In genomic region chr5:113320160-113320816, GRCh38 we compare ENCODE assay signal across 23 cellular contexts.
DNase-seq lines count a peak whose midpoint lies in the region; ATAC-seq and TF ChIP-seq lines count a peak whose summit lies in the region.
"Had no signal": no experiment of that assay in that cellular context is flagged by ENCODE, and none has a peak within 500 bp of the region (broad histone marks: within the 10 kb centered on the region; RNA-seq: fewer than 3 reads in every experiment).

No MANE protein-coding gene starts in this region.

- H3K27ac Mint-ChIP-seq in HFFc6 (no peak overlapping the region), immature natural killer cell (no peak overlapping the region)
- H3K27ac Mint-ChIP-seq in activated T-cell treated with anti-CD3 and anti-CD28 coated beads, Interleukin-2, amount 50 U/mL, for 72 hours: no peak overlapping the region
- H3K27ac Mint-ChIP-seq: activated naive CD8-positive, alpha-beta T cell; B cell; GM23338; stimulated activated naive CD8-positive, alpha-beta T cell treated with anti-CD3 and anti-CD28 coated beads, Interleukin-15, amount 100 ng/mL, for 72 hours had no signal

- ATAC-seq in GM18909 (IDR thresholded peaks at IDR 0.05; ENCODE audit: poor library complexity, unreplicated experiment) (peak; percentile 88), GM21528 (IDR thresholded peaks at IDR 0.05; ENCODE audit: low FRiP score, unreplicated experiment) (peak; percentile 63), HG03159 (IDR thresholded peaks at IDR 0.05; ENCODE audit: unreplicated experiment) (peak; percentile 56)
- no peak for ATAC-seq in activated T-cell treated with anti-CD3 and anti-CD28 coated beads, Interleukin-2, amount 50 U/mL, for 72 hours (replicated peaks in 1 of 2)
- ATAC-seq: activated CD4-positive, CD25-positive, alpha-beta regulatory T cell treated with anti-CD3 and anti-CD28 coated beads, Interleukin-2, amount 50 U/mL, for 24 hours; GM23338; stimulated activated naive CD8-positive, alpha-beta T cell treated with anti-CD3 and anti-CD28 coated beads, Interleukin-15, amount 100 ng/mL, for 72 hours had no signal

- no peak overlapping the region for H3K4me3 ChIP-seq in liver (ENCODE audit: low read depth in 1 of 3, low read length in 3 of 3)
- H3K4me3 ChIP-seq: cardiac muscle cell, GM23338, Peyer's patch, skin epidermis, uterus had no signal

- no peak for TF ChIP-seq CTCF in liver (IDR thresholded peaks at IDR 0.05; ENCODE audit: low read depth, low read length, missing input control)
- no peak for TF ChIP-seq CTCF in HFFc6 (IDR thresholded peaks at IDR 0.05)

- no peaks in the 10 kb centered on the region for H3K36me3 ChIP-seq in liver (ENCODE audit: control insufficient read depth in 4 of 4, insufficient read depth in 3 of 4, low read depth in 1 of 4, low read length in 3 of 4)
- H3K36me3 ChIP-seq: cardiac muscle cell, Peyer's patch, uterus had no signal

- H3K36me3 Mint-ChIP-seq in HFFc6 (ENCODE audit: low read depth): no peaks in the 10 kb centered on the region
- no peaks in the 10 kb centered on the region for H3K36me3 Mint-ChIP-seq in activated T-cell treated with anti-CD3 and anti-CD28 coated beads, Interleukin-2, amount 50 U/mL, for 72 hours (ENCODE audit: insufficient read depth in 2 of 2)
- H3K36me3 Mint-ChIP-seq in immature natural killer cell: no peaks in the 10 kb centered on the region
- H3K36me3 Mint-ChIP-seq: activated naive CD8-positive, alpha-beta T cell had no signal

- no peaks in the 10 kb centered on the region for H3K27me3 ChIP-seq in liver (ENCODE audit: control insufficient read depth in 4 of 4, insufficient read depth in 4 of 4, low read length in 3 of 4)
- H3K27me3 ChIP-seq: cardiac muscle cell, Peyer's patch, uterus had no signal

- no peaks in the 10 kb centered on the region for H3K9me3 Mint-ChIP-seq in HFFc6
- H3K9me3 Mint-ChIP-seq in activated T-cell treated with anti-CD3 and anti-CD28 coated beads, Interleukin-2, amount 50 U/mL, for 72 hours: no peaks in the 10 kb centered on the region
- H3K9me3 Mint-ChIP-seq in immature natural killer cell: no peaks in the 10 kb centered on the region
- H3K9me3 Mint-ChIP-seq: GM23338; stimulated activated naive CD8-positive, alpha-beta T cell treated with anti-CD3 and anti-CD28 coated beads, Interleukin-15, amount 100 ng/mL, for 72 hours had no signal

- peak overlapping the region; percentile 44 to 53 for H3K27ac ChIP-seq in liver (ENCODE audit: low read depth in 1 of 2, low read length in 2 of 2)
- H3K27ac ChIP-seq: cardiac muscle cell, Peyer's patch, skin epidermis, uterus had no signal

- DNase-seq in HFFc6 (no peak), DMS114 treated with DMSO at 0.1 percent for 48 hours (lab: John Stamatoyannopoulos, UW; ENCODE audit: unreplicated experiment) (no peak), immature natural killer cell (no peak)
- DNase-seq in activated T-cell treated with anti-CD3 and anti-CD28 coated beads, Interleukin-2, amount 50 U/mL, for 72 hours: no peak
- DNase-seq: activated CD8-positive, alpha-beta memory T cell treated with anti-CD3 and anti-CD28 coated beads, Interleukin-2, amount 50 U/mL, for 4 hours; DMS153; effector CD8-positive, alpha-beta T cell; NCI-H146; NCI-H526 treated with DMSO at 0.1 percent for 48 hours; occipital lobe; Peyer's patch; stimulated activated naive CD8-positive, alpha-beta T cell treated with anti-CD3 and anti-CD28 coated beads, Interleukin-15, amount 100 ng/mL, for 72 hours; uterus had no signal

- H3K4me1 ChIP-seq in liver (ENCODE audit: control insufficient read depth in 4 of 4, insufficient read depth in 4 of 4, low read length in 3 of 4): peaks cover 3 to 24% (median 20%) of the 10 kb centered on the region in 4 donors
- H3K4me1 ChIP-seq: Peyer's patch, uterus had no signal

- peak; percentile 60 to 65 for TF ChIP-seq RAD21 in liver (IDR thresholded peaks at IDR 0.05)

- H3K27me3 Mint-ChIP-seq in HFFc6 (ENCODE audit: insufficient read depth): peaks cover 3% of the 10 kb centered on the region
- H3K27me3 Mint-ChIP-seq in activated T-cell treated with anti-CD3 and anti-CD28 coated beads, Interleukin-2, amount 50 U/mL, for 72 hours (ENCODE audit: low read depth): no peaks in the 10 kb centered on the region
- no peaks in the 10 kb centered on the region for H3K27me3 Mint-ChIP-seq in immature natural killer cell (ENCODE audit: low read depth in 3 of 3)
- H3K27me3 Mint-ChIP-seq: activated naive CD8-positive, alpha-beta T cell; stimulated activated naive CD8-positive, alpha-beta T cell treated with anti-CD3 and anti-CD28 coated beads, Interleukin-15, amount 100 ng/mL, for 72 hours had no signal

- H3K4me1 Mint-ChIP-seq in HFFc6 (ENCODE audit: low read depth): no peaks in the 10 kb centered on the region
- H3K4me1 Mint-ChIP-seq in activated T-cell treated with anti-CD3 and anti-CD28 coated beads, Interleukin-2, amount 50 U/mL, for 72 hours (ENCODE audit: low read depth): no peaks in the 10 kb centered on the region
- no peaks in the 10 kb centered on the region for H3K4me1 Mint-ChIP-seq in immature natural killer cell
- H3K4me1 Mint-ChIP-seq: B cell; stimulated activated naive CD8-positive, alpha-beta T cell treated with anti-CD3 and anti-CD28 coated beads, Interleukin-15, amount 100 ng/mL, for 72 hours had no signal

- no peak overlapping the region for H3K9ac ChIP-seq in liver (ENCODE audit: low read depth in 1 of 2, low read length in 2 of 2)

- no peak overlapping the region for H3K4me3 Mint-ChIP-seq in HFFc6
- no peak overlapping the region for H3K4me3 Mint-ChIP-seq in activated T-cell treated with anti-CD3 and anti-CD28 coated beads, Interleukin-2, amount 50 U/mL, for 72 hours
- H3K4me3 Mint-ChIP-seq in immature natural killer cell: no peak overlapping the region
- H3K4me3 Mint-ChIP-seq: activated naive CD8-positive, alpha-beta T cell; B cell; GM23338; stimulated activated naive CD8-positive, alpha-beta T cell treated with anti-CD3 and anti-CD28 coated beads, Interleukin-15, amount 100 ng/mL, for 72 hours had no signal

- H3K9me3 ChIP-seq in liver (ENCODE audit: control insufficient read depth in 4 of 4, low read length in 3 of 4): no peaks in the 10 kb centered on the region
- H3K9me3 ChIP-seq: Peyer's patch, uterus had no signal

TF ChIP-seq in liver, 16 proteins besides CTCF, POLR2A, EP300 and RAD21 (continues in another document):
- TF ChIP-seq SP1 (IDR thresholded peaks at IDR 0.05) (peak; percentile 75), ZBTB33 (IDR thresholded peaks at IDR 0.05) (peak; percentile 91), HNF4G (IDR thresholded peaks at IDR 0.05) (peak; percentile 21), REST (IDR thresholded peaks at IDR 0.05) (peak; percentile 70), JUND (IDR thresholded peaks at IDR 0.05) (peak; percentile 83 to 91), MAX (IDR thresholded peaks at IDR 0.05) (peak; percentile 86), NR2F2 (IDR thresholded peaks at IDR 0.05) (peak; percentile 56), RXRA (IDR thresholded peaks at IDR 0.05) (peak; percentile 92 to 95), GABPA (IDR thresholded peaks at IDR 0.05 in 1 of 2, conservative IDR thresholded peaks at IDR 0.05 in 1 of 2) (peak in 1 of 2 donors; percentile 39), TAF1 (conservative IDR thresholded peaks at IDR 0.05) (peak; percentile 29), EGR1 (IDR thresholded peaks at IDR 0.05; ENCODE audit: low read depth in 2 of 2) (no peak), ATF3 (IDR thresholded peaks at IDR 0.05) (peak; percentile 33), FOXA1 (IDR thresholded peaks at IDR 0.05) (peak; percentile 79)

Comparison
In these comparisons a context has a peak if more than half of its experiments do, and no peak if none do; other contexts are left out.
1. ATAC-seq: peak in GM18909 (single experiment), GM21528 (single experiment) and HG03159 (single experiment); none in activated T-cell treated with anti-CD3 and anti-CD28 coated beads, Interleukin-2, amount 50 U/mL, for 72 hours (0 of 2).